In the genomic region with DNA sequence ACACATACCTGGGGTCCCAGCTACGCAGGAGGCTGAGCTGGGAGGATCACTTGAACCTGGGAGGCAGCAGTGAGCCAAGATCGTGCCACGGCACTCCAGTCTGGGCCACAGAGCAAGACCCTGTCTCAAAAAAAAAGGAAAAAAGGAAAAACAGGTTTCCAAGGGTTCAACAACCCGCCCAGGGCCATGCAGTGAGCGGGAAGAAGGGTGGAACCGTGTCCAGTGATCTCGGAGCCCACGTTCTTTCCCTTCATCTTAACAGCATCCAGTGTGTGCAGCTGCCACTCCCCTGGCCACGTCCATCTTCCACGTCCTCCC, we compare ENCODE assay signal across 2 cellular contexts.
TF ChIP-seq lines count a peak whose summit lies in the region.

No MANE protein-coding gene starts in this region.

TF ChIP-seq in HEK293, 187 proteins besides CTCF, POLR2A, EP300 and RAD21:
- no peak for TF ChIP-seq ZNF114 (tag by site-specific recombination; IDR thresholded peaks at IDR 0.05)
- TF ChIP-seq EGR2 (tag by site-specific recombination; IDR thresholded peaks at IDR 0.05; ENCODE audit: low read depth): peak; percentile 68
- peak; percentile 66 for TF ChIP-seq ZFHX2 (tag by site-specific recombination; conservative IDR thresholded peaks at IDR 0.05)
- TF ChIP-seq ZBTB20 (tag by site-specific recombination; IDR thresholded peaks at IDR 0.05): peak; percentile 55
TF ChIP-seq in HEK293: peak in this region for 3.

TF ChIP-seq in HepG2, 621 proteins besides CTCF, POLR2A, EP300 and RAD21:
- TF ChIP-seq ZNF781 (CRISPR knock-in tag; IDR thresholded peaks at IDR 0.05; ENCODE audit: borderline replicate concordance, not compliant biosample characterization) (no peak), ZNF546 (CRISPR knock-in tag; conservative IDR thresholded peaks at IDR 0.05) (0 out of 2 replicates have a peak, but pooled peaks have one; percentile 67), JDP2 (CRISPR knock-in tag; IDR thresholded peaks at IDR 0.05; ENCODE audit: borderline replicate concordance) (no peak)
